ENCODE assay signal across 25 cellular contexts in genomic region chr22:16961477-16962186, GRCh38. TPM values are rescaled to one million over a fixed set of nuclear protein-coding genes. Genes with fewer than 3 reads are reported as not detected.
"Had no signal": no experiment of that assay in that cellular context is flagged by ENCODE, and none has a peak within 500 bp of the region (broad histone marks: within the 10 kb centered on the region; RNA-seq: fewer than 3 reads in every experiment).

No MANE protein-coding gene starts in this region.

- H3K9me3 ChIP-seq: left lung, stomach had no signal

- H3K27me3 ChIP-seq: cardiac muscle cell, foreskin keratinocyte, left lung, stomach had no signal

- H3K4me1 ChIP-seq: foreskin keratinocyte, left lung, stomach had no signal

- H3K27ac ChIP-seq: cardiac muscle cell, dorsolateral prefrontal cortex, epithelial cell of prostate, foreskin keratinocyte, left lung, skin epidermis, stomach had no signal

- FAIRE-seq: keratinocyte had no signal

- H3K4me3 ChIP-seq: cardiac muscle cell, dorsolateral prefrontal cortex, left lung, skin epidermis, stomach had no signal

- DNase-seq: activated CD4-positive, alpha-beta T cell treated with anti-CD3 and anti-CD28 coated beads, Interleukin-2, amount 10 ng/mL, durations not matched to agents 24 days and 14 days; activated CD4-positive, CD25-positive, alpha-beta regulatory T cell; activated CD8-positive, alpha-beta memory T cell treated with anti-CD3 and anti-CD28 coated beads for 24 hours; activated CD8-positive, alpha-beta memory T cell treated with anti-CD3 and anti-CD28 coated beads, Interleukin-2, amount 50 U/mL, for 48 hours; activated effector memory CD4-positive, alpha-beta T cell treated with Interleukin-2 at 50 U/mL for 16 hours; activated T-cell treated with anti-CD3 and anti-CD28 coated beads, Interleukin-2, amount 50 U/mL, for 48 hours; dorsolateral prefrontal cortex; foreskin keratinocyte; glutamatergic neuron; hippocampal formation; occipital lobe; right cardiac atrium; stimulated activated CD4-positive, alpha-beta T cell treated with anti-CD3 and anti-CD28 coated beads, Interleukin-4, amount 100 ng/mL, for 24 hours; stomach; T1000 had no signal

- H3K36me3 ChIP-seq: cardiac muscle cell, left lung, stomach had no signal

RNA-seq across cellular contexts. Expression of gene GAB4, which starts 46.4 kb away (rescaled TPM):
- total RNA-seq: activated CD4-positive, alpha-beta T cell treated with anti-CD3 and anti-CD28 coated beads, Interleukin-2, amount 10 ng/mL, durations not matched to agents 24 days and 14 days; cardiac muscle cell; fibroblast of lung; foreskin keratinocyte; left lung; occipital lobe; progenitor cell of endocrine pancreas; right cardiac atrium; stomach; T-helper 1 cell treated with Interleukin-12 subunit alpha and Interleukin-12 subunit beta and Interleukin-4 antibody, amounts not matched to agents 30 ng/mL and 1 ng/mL, for 36 hours; temporal lobe had no signal
- polyA plus RNA-seq: cardiac muscle cell, fibroblast of lung, foreskin keratinocyte, keratinocyte, neural cell, right cardiac atrium, stomach had no signal
